10 cellular contexts compared by ENCODE assay signal in the genomic region with DNA sequence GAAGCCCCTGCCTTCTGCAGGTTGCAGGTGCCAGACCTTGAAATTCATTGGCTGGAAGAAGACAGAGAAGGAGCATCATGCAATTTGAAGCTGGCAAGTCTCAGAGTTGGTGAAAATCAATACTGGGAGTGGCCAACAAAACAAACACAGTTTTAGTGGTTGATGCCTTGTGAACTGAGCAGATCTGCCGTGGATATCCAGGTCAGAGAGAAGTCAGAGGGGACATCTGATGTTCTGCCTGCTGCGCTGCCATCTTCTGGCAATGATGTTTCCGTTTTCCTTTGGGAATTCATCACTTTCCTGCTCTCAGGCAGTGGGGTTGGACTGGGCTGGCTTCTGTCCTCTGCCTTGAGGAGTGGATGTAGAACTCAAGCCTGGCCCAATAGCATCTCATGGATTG.
DNase-seq lines count a peak whose midpoint lies in the region; ATAC-seq, FAIRE-seq and TF ChIP-seq lines count a peak whose summit lies in the region.
"Had no signal": no experiment of that assay in that cellular context is flagged by ENCODE, and none has a peak within 500 bp of the region (broad histone marks: within the 10 kb centered on the region; RNA-seq: fewer than 3 reads in every experiment).

No MANE protein-coding gene starts in this region.

- H3K9me3 ChIP-seq in A549 (no peaks in the 10 kb centered on the region), hepatocyte (ENCODE audit: low read depth) (no peaks in the 10 kb centered on the region)

- H3K4me1 Mint-ChIP-seq in activated CD4-positive, alpha-beta T cell treated with anti-CD3 and anti-CD28 coated beads, Interleukin-2, amount 10 ng/mL, durations not matched to agents 7 days and 5 days, result no peaks in the 10 kb centered on the region

- peaks cover 2% of the 10 kb centered on the region for H3K27me3 Mint-ChIP-seq in activated CD4-positive, alpha-beta T cell treated with anti-CD3 and anti-CD28 coated beads, Interleukin-2, amount 10 ng/mL, durations not matched to agents 7 days and 5 days

- H3K4me2 ChIP-seq in A549 (no peak overlapping the region), hepatocyte (no peak overlapping the region)

- H3K27ac Mint-ChIP-seq in activated naive CD4-positive, alpha-beta T cell treated with anti-CD3 and anti-CD28 coated beads, Interleukin-2, amount 50 U/mL, for 72 hours, result no peak overlapping the region
- no peak overlapping the region for H3K27ac Mint-ChIP-seq in activated CD4-positive, alpha-beta T cell treated with anti-CD3 and anti-CD28 coated beads, Interleukin-2, amount 10 ng/mL, durations not matched to agents 7 days and 5 days

- CTCF ChIA-PET in A549 (lab: Yijun Ruan, JAX), result interaction anchor here (1.2 kb wide), 1 partner anchor 12 kb away, joined by 5 read pairs; no protein-coding TSS in a partner anchor
- CTCF ChIA-PET in HEK293T (lab: Yijun Ruan, JAX), result interaction anchor here (0.6 kb wide), 1 partner anchor 118 kb away, joined by 3 read pairs; no protein-coding TSS in a partner anchor
- CTCF ChIA-PET in activated CD4-positive, alpha-beta T cell treated with anti-CD3 and anti-CD28 coated beads, Interleukin-2, amount 10 ng/mL, durations not matched to agents 7 days and 5 days (lab: Charles Lee), result no interaction called here

- 0 out of 3 replicates have a peak, but pooled peaks have one; percentile 28 for TF ChIP-seq CTCF in A549 (IDR thresholded peaks at IDR 0.05)
- peak; percentile 44 for TF ChIP-seq CTCF in hepatocyte (IDR thresholded peaks at IDR 0.05; ENCODE audit: poor library complexity)

- POLR2A ChIA-PET in A549 (lab: Yijun Ruan, JAX) (no interaction called here), HEK293T (lab: Yijun Ruan, JAX) (no interaction called here)
- POLR2A ChIA-PET in activated CD4-positive, alpha-beta T cell treated with anti-CD3 and anti-CD28 coated beads, Interleukin-2, amount 10 ng/mL, durations not matched to agents 7 days and 5 days (lab: Charles Lee), result no interaction called here

- no peak overlapping the region for H3K4me3 Mint-ChIP-seq in activated CD4-positive, alpha-beta T cell treated with anti-CD3 and anti-CD28 coated beads, Interleukin-2, amount 10 ng/mL, durations not matched to agents 7 days and 5 days

- H3K27ac ChIP-seq in A549 (no peak overlapping the region), hepatocyte (no peak overlapping the region)

- H3K27me3 ChIP-seq in hepatocyte, result no peaks in the 10 kb centered on the region

- H3K36me3 ChIP-seq in hepatocyte (replicated peaks; ENCODE audit: insufficient read depth, low read depth), result no peaks in the 10 kb centered on the region

- no peak for FAIRE-seq in A549 (lab: Jason Lieb, UNC)

- H3K9me3 Mint-ChIP-seq in activated naive CD4-positive, alpha-beta T cell treated with anti-CD3 and anti-CD28 coated beads, Interleukin-2, amount 50 U/mL, for 72 hours, result peaks cover 0 to 4% of the 10 kb centered on the region in 2 donors
- no peaks in the 10 kb centered on the region for H3K9me3 Mint-ChIP-seq in activated CD4-positive, alpha-beta T cell treated with anti-CD3 and anti-CD28 coated beads, Interleukin-2, amount 10 ng/mL, durations not matched to agents 7 days and 5 days

- peak in 1 of 2 experiments; percentile 29 for DNase-seq in A549 (ENCODE audit: low read depth in 1 of 2, low spot score in 1 of 2)
- DNase-seq in HEK293T (ENCODE audit: extremely low spot score), result peak; percentile 33
- DNase-seq in NCI-H69 (lab: John Stamatoyannopoulos, UW), result peak; percentile 31
- DNase-seq in hepatocyte (ENCODE audit: low spot score), result peak; percentile 47
- no peak for DNase-seq in activated naive CD4-positive, alpha-beta T cell treated with anti-CD3 and anti-CD28 coated beads, Interleukin-2, amount 50 U/mL, for 72 hours (ENCODE audit: low spot score in 2 of 2)
- DNase-seq in effector CD4-positive, alpha-beta T cell, result no peak
- DNase-seq in activated CD4-positive, alpha-beta T cell treated with anti-CD3 and anti-CD28 coated beads, Interleukin-2, amount 10 ng/mL, durations not matched to agents 7 days and 5 days, result no peak
- DNase-seq: NCI-H2029; stimulated activated naive CD8-positive, alpha-beta T cell treated with anti-CD3 and anti-CD28 coated beads, Interleukin-15, Interleukin-2, amounts not matched to agents 100 U/mL and 50 U/mL, for 24 hours had no signal

- no peak for TF ChIP-seq POLR2A in A549 (IDR thresholded peaks at IDR 0.05; ENCODE audit: low read length)

- H3K79me2 ChIP-seq in hepatocyte, result no peaks in the 10 kb centered on the region

- peak in 1 of 2 experiments; percentile 82; a peak in 4 of 6 replicates for ATAC-seq in A549
- no peak for ATAC-seq in activated naive CD4-positive, alpha-beta T cell treated with anti-CD3 and anti-CD28 coated beads, Interleukin-2, amount 50 U/mL, for 72 hours
- no peak for ATAC-seq in GM19395 (IDR thresholded peaks at IDR 0.05; ENCODE audit: unreplicated experiment)
- ATAC-seq: stimulated activated naive CD8-positive, alpha-beta T cell treated with anti-CD3 and anti-CD28 coated beads, Interleukin-15, Interleukin-2, amounts not matched to agents 100 U/mL and 50 U/mL, for 24 hours had no signal

- WGBS in A549 (ENCODE audit: missing lambda C conversion rate), result 17% methylated on average over 3 of the region's 3 CpGs
- whole genome bisulfite sequencing in hepatocyte (ENCODE audit: low lambda C conversion rate, missing lambda C conversion rate), result 27% methylated on average over 3 of the region's 3 CpGs

- H3K4me1 ChIP-seq in A549 (no peaks in the 10 kb centered on the region), hepatocyte (ENCODE audit: insufficient read depth) (peaks cover 3% of the 10 kb centered on the region)

- TF ChIP-seq RAD21 in A549 (conservative IDR thresholded peaks at IDR 0.05 in 1 of 2, IDR thresholded peaks at IDR 0.05 in 1 of 2), result peak in 1 of 2 experiments; percentile 53; a peak in 2 of 5 replicates

- H3K36me3 Mint-ChIP-seq in activated naive CD4-positive, alpha-beta T cell treated with anti-CD3 and anti-CD28 coated beads, Interleukin-2, amount 50 U/mL, for 72 hours, result no peaks in the 10 kb centered on the region
- no peaks in the 10 kb centered on the region for H3K36me3 Mint-ChIP-seq in activated CD4-positive, alpha-beta T cell treated with anti-CD3 and anti-CD28 coated beads, Interleukin-2, amount 10 ng/mL, durations not matched to agents 7 days and 5 days (ENCODE audit: low read depth)

- H4K20me1 ChIP-seq in hepatocyte (ENCODE audit: insufficient read depth, poor library complexity, severe bottlenecking), result no peaks in the 10 kb centered on the region

- no peak overlapping the region for H3K4me3 ChIP-seq in A549
- no peak overlapping the region for H3K4me3 ChIP-seq in hepatocyte

- no peak for TF ChIP-seq EP300 in A549 (IDR thresholded peaks at IDR 0.05)

- no peaks in the 10 kb centered on the region for H3K9me2 ChIP-seq in hepatocyte (replicated peaks; ENCODE audit: insufficient read depth)

- no peak overlapping the region for H2AFZ ChIP-seq in hepatocyte

TF ChIP-seq in A549, 52 proteins besides CTCF, POLR2A, EP300 and RAD21:
- no peak for TF ChIP-seq JUNB (IDR thresholded peaks at IDR 0.05)
- no peak for TF ChIP-seq EHF (CRISPR knock-in tag; IDR thresholded peaks at IDR 0.05)
- TF ChIP-seq SMC3 (IDR thresholded peaks at IDR 0.05), result peak; percentile 29; the same call in 1 of the 3 replicates

TF ChIP-seq in HEK293T, 16 proteins besides CTCF, POLR2A, EP300 and RAD21:
- no peak for TF ChIP-seq BHLHE40 (IDR thresholded peaks at IDR 0.05; ENCODE audit: borderline replicate concordance)
- no peak for TF ChIP-seq HDGF (IDR thresholded peaks at IDR 0.05; ENCODE audit: borderline replicate concordance)
- TF ChIP-seq FOXA1 (IDR thresholded peaks at IDR 0.05), result no peak
- no peak for TF ChIP-seq CTBP1 (IDR thresholded peaks at IDR 0.05; ENCODE audit: borderline replicate concordance)

Comparison
In these comparisons a context has a peak if more than half of its experiments do, and no peak if none do; other contexts are left out.
1. DNase-seq: peak in HEK293T (single experiment), NCI-H69 (single experiment) and hepatocyte (single experiment); none in activated naive CD4-positive, alpha-beta T cell treated with anti-CD3 and anti-CD28 coated beads, Interleukin-2, amount 50 U/mL, for 72 hours (0 of 2), effector CD4-positive, alpha-beta T cell (single experiment) and activated CD4-positive, alpha-beta T cell treated with anti-CD3 and anti-CD28 coated beads, Interleukin-2, amount 10 ng/mL, durations not matched to agents 7 days and 5 days (single experiment).